In the genomic region with DNA sequence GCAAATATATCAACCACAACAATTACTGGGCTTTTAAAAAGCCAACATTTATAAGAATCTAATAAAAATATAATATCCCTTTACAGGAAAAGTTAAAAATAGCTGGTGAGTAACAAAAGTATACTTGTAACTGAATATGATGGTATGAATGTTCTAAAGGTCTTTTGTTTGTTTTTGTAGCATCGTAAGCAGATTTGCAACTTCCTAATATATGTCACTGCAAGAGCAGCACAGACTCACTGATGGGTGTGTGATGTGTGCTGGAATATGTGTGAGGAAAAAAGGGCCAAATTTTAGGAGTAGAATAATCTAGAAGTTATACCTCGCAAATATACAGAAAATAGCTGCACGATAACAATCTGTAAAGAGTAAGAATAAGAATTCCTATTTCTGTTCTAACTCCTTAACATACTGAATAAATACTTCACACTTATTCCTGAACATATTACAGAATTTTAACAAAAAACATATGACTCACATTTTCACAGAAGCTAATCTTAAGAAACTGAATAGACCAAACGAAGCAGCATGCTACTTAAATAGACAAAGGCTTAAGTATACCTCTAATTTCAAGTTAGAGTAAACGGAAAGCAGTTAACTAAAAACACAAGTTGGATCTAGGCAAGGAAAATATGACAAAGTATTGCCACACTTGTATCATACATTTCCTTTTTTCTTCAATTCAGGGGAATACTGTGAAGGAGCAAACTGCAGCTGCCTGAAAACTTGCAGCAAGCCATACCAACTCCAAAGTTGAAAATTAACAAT, we compare ENCODE assay signal across 11 cellular contexts. TPM values are rescaled to one million over a fixed set of nuclear protein-coding genes. Genes with fewer than 3 reads are reported as not detected.
DNase-seq lines count a peak whose midpoint lies in the region; ATAC-seq and TF ChIP-seq lines count a peak whose summit lies in the region.
"Had no signal": no experiment of that assay in that cellular context is flagged by ENCODE, and none has a peak within 500 bp of the region (broad histone marks: within the 10 kb centered on the region; RNA-seq: fewer than 3 reads in every experiment).

No MANE protein-coding gene starts in this region.

- POLR2A ChIA-PET in CD4-positive, alpha-beta memory T cell (lab: Charles Lee; ENCODE audit: partially characterized antibody), result no interaction called here
- POLR2A ChIA-PET in activated CD8-positive, alpha-beta T cell treated with anti-CD3 and anti-CD28 coated beads for 36 hours (lab: Charles Lee), result no interaction called here

- H3K27me3 ChIP-seq in H9 (ENCODE audit: insufficient read depth, low read length), result no peaks in the 10 kb centered on the region
- H3K27me3 ChIP-seq in CD4-positive, alpha-beta memory T cell (ENCODE audit: insufficient read depth, low read length), result no peaks in the 10 kb centered on the region

- H2AFZ ChIP-seq in H9 (ENCODE audit: low read length), result no peak overlapping the region

- H3K56ac ChIP-seq in H9 (ENCODE audit: insufficient read length, low read depth, low read length), result no peak overlapping the region

- ATAC-seq in GM19467 (IDR thresholded peaks at IDR 0.05; ENCODE audit: unreplicated experiment), result no peak
- ATAC-seq in activated CD8-positive, alpha-beta T cell treated with anti-CD3 and anti-CD28 coated beads for 36 hours, result no peak

- H3K27me3 Mint-ChIP-seq in H9 (ENCODE audit: low read depth) (no peaks in the 10 kb centered on the region), osteocyte (ENCODE audit: unreplicated experiment) (no peaks in the 10 kb centered on the region)
- H3K27me3 Mint-ChIP-seq in CD4-positive, alpha-beta memory T cell, result peaks cover 14 to 16% of the 10 kb centered on the region in 2 donors
- peaks cover 6% of the 10 kb centered on the region for H3K27me3 Mint-ChIP-seq in activated CD8-positive, alpha-beta T cell treated with anti-CD3 and anti-CD28 coated beads for 36 hours

- H3K4me3 ChIP-seq in astrocyte of the spinal cord (ENCODE audit: low read depth, low read length) (no peak overlapping the region), fibroblast of the aortic adventitia (ENCODE audit: low read depth, low read length) (peak overlapping the region; percentile 31)
- H3K4me3 ChIP-seq in CD4-positive, alpha-beta memory T cell (ENCODE audit: low read length in 2 of 2), result no peak overlapping the region

- peaks cover 3% of the 10 kb centered on the region for H4K20me1 ChIP-seq in H9 (ENCODE audit: control insufficient read depth, insufficient read depth, insufficient read length)

- WGBS in H9 (ENCODE audit: extremely low coverage, insufficient read length, low lambda C conversion rate), result no CpG with 5 or more reads among the region's 5 CpGs

- H2BK20ac ChIP-seq in H9 (ENCODE audit: low read depth, low read length, poor library complexity, severe bottlenecking), result no peak overlapping the region

- in situ Hi-C loops in astrocyte of the spinal cord (cut with HindIII; ENCODE audit: low sequenced_read_pairs), result no loop called here

- H3K4me2 ChIP-seq in H9 (ENCODE audit: insufficient read depth, insufficient read length, low read length), result no peak overlapping the region

- no peak overlapping the region for H3K18ac ChIP-seq in H9 (ENCODE audit: insufficient read length, low read depth, low read length)

- no peak overlapping the region for H2BK5ac ChIP-seq in H9 (ENCODE audit: insufficient read length, low read length)

- no peak overlapping the region for H3K4ac ChIP-seq in H9 (ENCODE audit: low read depth, low read length)

- H3K9me3 Mint-ChIP-seq in H9, result no peaks in the 10 kb centered on the region
- H3K9me3 Mint-ChIP-seq in osteocyte (ENCODE audit: unreplicated experiment), result no peaks in the 10 kb centered on the region
- no peaks in the 10 kb centered on the region for H3K9me3 Mint-ChIP-seq in CD4-positive, alpha-beta memory T cell
- H3K9me3 Mint-ChIP-seq in activated CD8-positive, alpha-beta T cell treated with anti-CD3 and anti-CD28 coated beads for 36 hours, result no peaks in the 10 kb centered on the region
- H3K9me3 Mint-ChIP-seq: activated T-cell treated with anti-CD3 and anti-CD28 coated beads, Interleukin-2, amount 50 U/mL, for 24 hours had no signal

- no peak overlapping the region for H2BK12ac ChIP-seq in H9 (ENCODE audit: insufficient read length, low read depth, low read length)

- H2BK15ac ChIP-seq in H9 (ENCODE audit: low read depth, low read length), result no peak overlapping the region

- H3K14ac ChIP-seq in H9 (ENCODE audit: insufficient read depth, low read length), result no peak overlapping the region

- H3K9ac ChIP-seq in H9 (ENCODE audit: extremely low read depth, insufficient read length, low read length), result no peak overlapping the region

- no peaks in the 10 kb centered on the region for H3K79me1 ChIP-seq in H9 (ENCODE audit: insufficient read depth, low read depth, low read length, poor library complexity, severe bottlenecking)

- H3K27ac ChIP-seq in H9 (ENCODE audit: insufficient read length, low read depth, low read length), result peak overlapping the region; percentile 42
- no peak overlapping the region for H3K27ac ChIP-seq in CD4-positive, alpha-beta memory T cell (ENCODE audit: low read depth, low read length)

- no peaks in the 10 kb centered on the region for H3K9me3 ChIP-seq in H9 (ENCODE audit: control insufficient read depth, low read depth, low read length)
- H3K9me3 ChIP-seq in CD4-positive, alpha-beta memory T cell (ENCODE audit: control insufficient read depth in 1 of 2, low read length in 2 of 2), result no peaks in the 10 kb centered on the region
- H3K9me3 ChIP-seq: Caco-2 had no signal

- no peak overlapping the region for H2AK5ac ChIP-seq in H9 (ENCODE audit: insufficient read length, low read length)

- peak overlapping the region in 2 of 3 experiments; percentile 46 to 70; a peak in 4 of 7 replicates for H3K27ac Mint-ChIP-seq in H9
- H3K27ac Mint-ChIP-seq in osteocyte (ENCODE audit: unreplicated experiment), result peak overlapping the region; percentile 78
- H3K27ac Mint-ChIP-seq in CD4-positive, alpha-beta memory T cell, result no peak overlapping the region
- H3K27ac Mint-ChIP-seq in activated CD8-positive, alpha-beta T cell treated with anti-CD3 and anti-CD28 coated beads for 36 hours, result no peak overlapping the region
- H3K27ac Mint-ChIP-seq: activated T-cell treated with anti-CD3 and anti-CD28 coated beads, Interleukin-2, amount 50 U/mL, for 24 hours had no signal

- CTCF ChIA-PET in CD4-positive, alpha-beta memory T cell (lab: Charles Lee; ENCODE audit: partially characterized antibody), result interaction anchor here (1.4 kb wide), 1 partner anchor 10 kb away, joined by 4 read pairs; the partner anchor contains the start of gene ETV1
- CTCF ChIA-PET in activated CD8-positive, alpha-beta T cell treated with anti-CD3 and anti-CD28 coated beads for 36 hours (lab: Charles Lee), result no interaction called here

- no peak overlapping the region for H2BK120ac ChIP-seq in H9 (ENCODE audit: low read depth, low read length, poor library complexity, severe bottlenecking)

- no peaks in the 10 kb centered on the region for H3K36me3 ChIP-seq in CD4-positive, alpha-beta memory T cell (ENCODE audit: insufficient read depth, low read length)

- H3K23ac ChIP-seq in H9 (ENCODE audit: insufficient read length, low read depth, low read length), result no peak overlapping the region

- H4K91ac ChIP-seq in H9 (ENCODE audit: insufficient read length, low read depth, low read length), result no peak overlapping the region

- H4K5ac ChIP-seq in H9 (ENCODE audit: insufficient read length, low read depth, low read length), result no peak overlapping the region

- H3K4me1 Mint-ChIP-seq in H9 (peaks cover 57 to 65% of the 10 kb centered on the region in 2 experiments), osteocyte (ENCODE audit: unreplicated experiment) (peaks cover 31% of the 10 kb centered on the region)
- peaks cover 0 to 3% (median under 1%) of the 10 kb centered on the region in 4 donors for H3K4me1 Mint-ChIP-seq in CD4-positive, alpha-beta memory T cell
- H3K4me1 Mint-ChIP-seq in activated CD8-positive, alpha-beta T cell treated with anti-CD3 and anti-CD28 coated beads for 36 hours (ENCODE audit: low read depth), result no peaks in the 10 kb centered on the region

- no peaks in the 10 kb centered on the region for H3K23me2 ChIP-seq in H9 (ENCODE audit: insufficient read length, low read depth, low read length, poor library complexity, severe bottlenecking)

- peak overlapping the region in 1 of 2 experiments; percentile 13; a peak in 1 of 5 replicates for H3K4me3 Mint-ChIP-seq in H9
- peak overlapping the region; percentile 5 for H3K4me3 Mint-ChIP-seq in osteocyte (ENCODE audit: unreplicated experiment)
- no peak overlapping the region for H3K4me3 Mint-ChIP-seq in CD4-positive, alpha-beta memory T cell
- H3K4me3 Mint-ChIP-seq in activated CD8-positive, alpha-beta T cell treated with anti-CD3 and anti-CD28 coated beads for 36 hours, result no peak overlapping the region
- H3K4me3 Mint-ChIP-seq: activated T-cell treated with anti-CD3 and anti-CD28 coated beads, Interleukin-2, amount 50 U/mL, for 24 hours had no signal

- H3K79me2 ChIP-seq in H9 (ENCODE audit: insufficient read depth, low read length), result peaks cover 3% of the 10 kb centered on the region; the same call in 1 of the 2 replicates

- DNase-seq in H9 (no peak), astrocyte of the spinal cord (ENCODE audit: low read depth, low spot score) (peak; percentile 69), fibroblast of the aortic adventitia (ENCODE audit: low read depth) (peak; percentile 67), osteocyte (ENCODE audit: extremely low spot score, unreplicated experiment) (no peak)
- DNase-seq in CD4-positive, alpha-beta memory T cell, result no peak
- no peak for DNase-seq in activated CD8-positive, alpha-beta T cell treated with anti-CD3 and anti-CD28 coated beads for 36 hours
- DNase-seq in activated CD4-positive, alpha-beta T cell treated with anti-CD3 and anti-CD28 coated beads, Interleukin-2, amount 50 U/mL, for 48 hours, result no peak
- DNase-seq: activated T-cell treated with anti-CD3 and anti-CD28 coated beads, Interleukin-2, amount 50 U/mL, for 24 hours; Caco-2; OCI-M1 had no signal

- intact Hi-C loops in CD4-positive, alpha-beta memory T cell (cut with micrococcal nuclease), result no loop called here
- intact Hi-C loops in activated CD8-positive, alpha-beta T cell treated with anti-CD3 and anti-CD28 coated beads for 36 hours (cut with micrococcal nuclease), result no loop called here

- H3K36me3 Mint-ChIP-seq in H9 (ENCODE audit: insufficient read depth in 1 of 3, low read depth in 3 of 3) (peaks cover 18 to 22% (median 21%) of the 10 kb centered on the region in 3 experiments; a peak in 6 of 7 replicates), osteocyte (ENCODE audit: unreplicated experiment) (peaks cover 11% of the 10 kb centered on the region)
- H3K36me3 Mint-ChIP-seq in CD4-positive, alpha-beta memory T cell, result no peaks in the 10 kb centered on the region
- H3K36me3 Mint-ChIP-seq in activated CD8-positive, alpha-beta T cell treated with anti-CD3 and anti-CD28 coated beads for 36 hours (ENCODE audit: low read depth), result no peaks in the 10 kb centered on the region

- H3T11ph ChIP-seq in H9 (ENCODE audit: low read length), result no peak overlapping the region

- no peak overlapping the region for H4K8ac ChIP-seq in H9 (replicated peaks; ENCODE audit: insufficient read length, low read depth, low read length)

- TF ChIP-seq CTCF in H9 (conservative IDR thresholded peaks at IDR 0.05) (no peak), astrocyte of the spinal cord (IDR thresholded peaks at IDR 0.05; ENCODE audit: low read depth, low read length) (no peak), fibroblast of the aortic adventitia (IDR thresholded peaks at IDR 0.05; ENCODE audit: insufficient read depth, low read length) (no peak), osteocyte (IDR thresholded peaks at IDR 0.05) (no peak)
- no peak for TF ChIP-seq CTCF in activated CD8-positive, alpha-beta T cell treated with anti-CD3 and anti-CD28 coated beads for 36 hours (IDR thresholded peaks at IDR 0.05)

- peaks cover 2% of the 10 kb centered on the region for H3K4me1 ChIP-seq in H9 (ENCODE audit: insufficient read depth, low read length)
- H3K4me1 ChIP-seq in CD4-positive, alpha-beta memory T cell (ENCODE audit: insufficient read depth, low read length), result no peaks in the 10 kb centered on the region

RNA-seq across cellular contexts. Expression of gene ETV1, which starts 9.6 kb away (rescaled TPM):
- total RNA-seq in H9 (2021) (68.5 and 71.8 TPM in 2 replicates), fibroblast of the aortic adventitia (ENCODE audit: low replicate concordance) (5.8 and 75.7 TPM in 2 replicates), osteocyte (14.5 and 15.2 TPM in 2 replicates)
- under 1 TPM in 1 of 2 experiments, not detected in 1; 0.47 TPM for total RNA-seq in CD4-positive, alpha-beta memory T cell
- polyA plus RNA-seq in CD4-positive, alpha-beta memory T cell, result not detected
- under 1 TPM; 0.18 to 0.56 TPM for total RNA-seq in activated CD8-positive, alpha-beta T cell treated with anti-CD3 and anti-CD28 coated beads for 36 hours

Comparison
In these comparisons a context has a peak if more than half of its experiments do, and no peak if none do; other contexts are left out.
1. DNase-seq: peak in astrocyte of the spinal cord (single experiment) and fibroblast of the aortic adventitia (single experiment); none in H9 (single experiment), osteocyte (single experiment), CD4-positive, alpha-beta memory T cell (0 of 5), activated CD8-positive, alpha-beta T cell treated with anti-CD3 and anti-CD28 coated beads for 36 hours (single experiment) and activated CD4-positive, alpha-beta T cell treated with anti-CD3 and anti-CD28 coated beads, Interleukin-2, amount 50 U/mL, for 48 hours (0 of 2).
2. H3K27ac Mint-ChIP-seq: peak in H9 (2 of 3) and osteocyte (single experiment); none in CD4-positive, alpha-beta memory T cell (0 of 7) and activated CD8-positive, alpha-beta T cell treated with anti-CD3 and anti-CD28 coated beads for 36 hours (single experiment).